8 cellular contexts compared by ENCODE assay signal in the genomic region with DNA sequence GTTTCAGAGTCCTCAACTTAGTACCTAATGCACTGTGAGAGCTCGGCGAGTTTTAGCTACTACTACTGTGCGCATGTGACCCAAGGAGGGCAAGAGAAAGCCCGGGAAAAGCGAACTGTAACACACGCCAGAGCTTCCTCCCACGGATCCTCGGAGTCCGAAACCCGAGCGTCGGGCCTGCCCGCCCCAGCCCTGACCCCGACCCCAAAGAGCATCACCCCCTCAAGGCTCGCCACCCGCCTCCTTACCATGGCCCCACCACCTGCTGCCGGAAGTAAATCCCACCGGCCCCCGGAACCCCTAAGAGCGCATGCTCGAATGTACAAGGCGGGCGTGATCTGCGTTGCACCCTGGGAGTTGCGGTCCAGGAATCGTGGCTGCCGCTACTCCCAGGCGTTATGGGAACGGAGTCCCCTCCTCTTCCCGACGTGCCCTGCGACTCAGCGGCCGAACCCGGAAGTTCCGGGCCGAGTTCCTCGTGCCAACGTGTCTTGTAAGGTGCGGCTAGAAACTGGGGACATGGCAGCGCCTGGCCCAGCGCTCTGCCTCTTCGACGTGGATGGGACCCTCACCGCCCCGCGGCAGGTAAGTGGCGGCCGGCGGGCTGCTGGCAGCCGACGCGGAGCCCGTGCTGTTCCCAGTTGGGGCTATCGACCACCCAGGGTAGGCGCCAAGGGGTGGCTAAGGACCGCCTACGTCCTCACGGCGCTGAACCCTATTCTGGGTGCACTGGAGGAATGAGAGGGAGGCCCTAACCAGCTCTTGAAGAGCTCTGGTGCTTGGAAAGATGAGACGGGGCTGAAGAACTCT. TPM values are rescaled to one million over a fixed set of nuclear protein-coding genes. Genes with fewer than 3 reads are reported as not detected.
A peak's percentile ranks its signal among the peaks of the same experiment; 100 is the strongest.
DNase-seq lines count a peak whose midpoint lies in the region; ATAC-seq and TF ChIP-seq lines count a peak whose summit lies in the region.

A gene (plus strand): TSS at position 476 of the 810 bp plus-strand sequence. CDS start 44 bp downstream, at position 520.
A gene with protein sequence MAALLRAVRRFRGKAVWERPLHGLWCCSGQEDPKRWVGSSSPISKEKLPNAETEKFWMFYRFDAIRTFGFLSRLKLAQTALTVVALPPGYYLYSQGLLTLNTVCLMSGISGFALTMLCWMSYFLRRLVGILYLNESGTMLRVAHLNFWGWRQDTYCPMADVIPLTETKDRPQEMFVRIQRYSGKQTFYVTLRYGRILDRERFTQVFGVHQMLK (minus strand): TSS at position 276 of the 810 bp plus-strand sequence. CDS start 25 bp downstream, at position 251.

- CTCF ChIA-PET in CD4-positive, alpha-beta memory T cell (lab: Charles Lee; ENCODE audit: partially characterized antibody), result interaction anchor here (1.2 to 2.3 kb wide), 2 partner anchors 82 to 165 kb away, joined by 4 to 11 read pairs; no protein-coding TSS in a partner anchor
- CTCF ChIA-PET in activated CD4-positive, alpha-beta memory T cell treated with anti-CD3 and anti-CD28 coated beads for 36 hours (lab: Charles Lee), result interaction anchor here (1.0 to 2.1 kb wide), 6 partner anchors 83 to 230 kb away, joined by 3 to 10 read pairs (median 4); no protein-coding TSS in a partner anchor

- peaks cover 0 to 2% (median 0%) of the 10 kb centered on the region in 8 donors for H3K9me3 Mint-ChIP-seq in CD4-positive, alpha-beta memory T cell
- H3K9me3 Mint-ChIP-seq in activated CD4-positive, alpha-beta memory T cell treated with anti-CD3 and anti-CD28 coated beads for 36 hours, result no peaks in the 10 kb centered on the region

- no peaks in the 10 kb centered on the region for H3K9me3 ChIP-seq in CD4-positive, alpha-beta memory T cell (ENCODE audit: control insufficient read depth in 1 of 2, low read length in 2 of 2)
- H3K9me3 ChIP-seq in duodenal mucosa (ENCODE audit: control insufficient read depth in 1 of 2, low read length in 2 of 2) (no peaks in the 10 kb centered on the region), right lobe of liver (no peaks in the 10 kb centered on the region)

- H3K36me3 Mint-ChIP-seq in CD4-positive, alpha-beta memory T cell, result peaks cover 8 to 32% of the 10 kb centered on the region in 2 donors
- peaks cover 14% of the 10 kb centered on the region for H3K36me3 Mint-ChIP-seq in activated CD4-positive, alpha-beta memory T cell treated with anti-CD3 and anti-CD28 coated beads for 36 hours

- no peak for TF ChIP-seq CTCF in right lobe of liver (IDR thresholded peaks at IDR 0.05)

- intact Hi-C loops in CD4-positive, alpha-beta memory T cell (cut with micrococcal nuclease), result loop anchor here (1.0 kb wide), 5 partner anchors 71 to 294 kb away; a partner anchor contains a TSS
- intact Hi-C loops in activated CD4-positive, alpha-beta memory T cell treated with anti-CD3 and anti-CD28 coated beads for 36 hours (cut with micrococcal nuclease), result loop anchor here (1.0 to 5.0 kb wide), 7 partner anchors 72 to 295 kb away; a partner anchor contains a TSS
- intact Hi-C loops in right lobe of liver (cut with DNase I), result no loop called here

- peak within 1 kb of the TSS; percentile 85 to 88 for H3K9ac ChIP-seq in duodenal mucosa (ENCODE audit: low read depth in 1 of 2, low read length in 2 of 2)

- peak; percentile 93 to 97 (median 94) for DNase-seq in CD4-positive, alpha-beta memory T cell
- DNase-seq in HK-2 (ENCODE audit: unreplicated experiment) (peak; percentile 89), NCI-H82 treated with DMSO at 0.1 percent for 48 hours (lab: John Stamatoyannopoulos, UW; ENCODE audit: unreplicated experiment) (peak; percentile 86), right lobe of liver (peak; percentile 97 to 98 (median 98))
- DNase-seq in activated CD4-positive, alpha-beta memory T cell treated with anti-CD3 and anti-CD28 coated beads for 36 hours, result peak; percentile 97
- DNase-seq in stimulated activated CD4-positive, alpha-beta T cell treated with anti-CD3 and anti-CD28 coated beads, Interleukin-4, amount 100 ng/mL, for 24 hours, result peak; percentile 96

- H3K4me3 ChIP-seq in CD4-positive, alpha-beta memory T cell (ENCODE audit: low read length in 2 of 2), result peak within 1 kb of the TSS; percentile 73 to 97
- H3K4me3 ChIP-seq in duodenal mucosa (ENCODE audit: low read depth in 1 of 2, low read length in 2 of 2) (peak within 1 kb of the TSS; percentile 88 to 95), right lobe of liver (peak within 1 kb of the TSS; percentile 87 to 100 (median 99))

- H3K27me3 ChIP-seq in CD4-positive, alpha-beta memory T cell (ENCODE audit: insufficient read depth, low read length), result no peaks in the 10 kb centered on the region
- H3K27me3 ChIP-seq in duodenal mucosa (ENCODE audit: control insufficient read depth in 1 of 2, insufficient read depth in 2 of 2, low read length in 2 of 2) (no peaks in the 10 kb centered on the region), right lobe of liver (no peaks in the 10 kb centered on the region)

- H3K4me1 ChIP-seq in CD4-positive, alpha-beta memory T cell (ENCODE audit: insufficient read depth, low read length), result peaks cover 44% of the 10 kb centered on the region
- H3K4me1 ChIP-seq in duodenal mucosa (ENCODE audit: control insufficient read depth in 1 of 2, insufficient read depth in 2 of 2, low read length in 2 of 2) (peaks cover 26 to 42% of the 10 kb centered on the region in 2 donors), right lobe of liver (peaks cover 0 to 63% (median 15%) of the 10 kb centered on the region in 4 donors)

- ATAC-seq in GM19455 (IDR thresholded peaks at IDR 0.05; ENCODE audit: unreplicated experiment) (peak; percentile 88), right lobe of liver (peak; percentile 88 to 96 (median 94))

- H3K4me1 Mint-ChIP-seq in CD4-positive, alpha-beta memory T cell, result peaks cover 24 to 55% (median 33%) of the 10 kb centered on the region in 4 donors
- peaks cover 50% of the 10 kb centered on the region for H3K4me1 Mint-ChIP-seq in activated CD4-positive, alpha-beta memory T cell treated with anti-CD3 and anti-CD28 coated beads for 36 hours (ENCODE audit: low read depth)

- POLR2A ChIA-PET in CD4-positive, alpha-beta memory T cell (lab: Charles Lee; ENCODE audit: partially characterized antibody), result interaction anchor here (0.7 to 3.3 kb wide), 9 partner anchors 9 to 305 kb away, joined by 3 to 32 read pairs (median 4); a partner anchor contains a TSS
- POLR2A ChIA-PET in activated CD4-positive, alpha-beta memory T cell treated with anti-CD3 and anti-CD28 coated beads for 36 hours (lab: Charles Lee), result interaction anchor here (0.9 to 1.9 kb wide), 4 partner anchors 9 to 294 kb away, joined by 3 to 9 read pairs (median 6); a partner anchor contains a TSS

- peaks cover 8% of the 10 kb centered on the region for H3K36me3 ChIP-seq in CD4-positive, alpha-beta memory T cell (ENCODE audit: insufficient read depth, low read length)
- peaks cover 3 to 16% of the 10 kb centered on the region in 2 donors for H3K36me3 ChIP-seq in duodenal mucosa (ENCODE audit: control insufficient read depth in 1 of 2, insufficient read depth in 2 of 2, low read length in 2 of 2)
- H3K36me3 ChIP-seq in right lobe of liver, result peaks cover 0 to 15% (median 6%) of the 10 kb centered on the region in 4 donors

- no peaks in the 10 kb centered on the region for H3K27me3 Mint-ChIP-seq in CD4-positive, alpha-beta memory T cell
- H3K27me3 Mint-ChIP-seq in activated CD4-positive, alpha-beta memory T cell treated with anti-CD3 and anti-CD28 coated beads for 36 hours, result no peaks in the 10 kb centered on the region

- peak within 1 kb of the TSS; percentile 88 to 97 (median 94) for H3K27ac Mint-ChIP-seq in CD4-positive, alpha-beta memory T cell
- peak within 1 kb of the TSS; percentile 88 for H3K27ac Mint-ChIP-seq in activated CD4-positive, alpha-beta memory T cell treated with anti-CD3 and anti-CD28 coated beads for 36 hours

- H3K27ac ChIP-seq in CD4-positive, alpha-beta memory T cell (ENCODE audit: low read depth, low read length), result peak within 1 kb of the TSS; percentile 81
- H3K27ac ChIP-seq in duodenal mucosa (ENCODE audit: low read depth, low read length) (peak within 1 kb of the TSS; percentile 57), right lobe of liver (peak within 1 kb of the TSS; percentile 79 to 82 (median 82))

- peak; percentile 57 for TF ChIP-seq POLR2A in right lobe of liver (IDR thresholded peaks at IDR 0.05)

- peak within 1 kb of the TSS; percentile 93 to 98 (median 95) for H3K4me3 Mint-ChIP-seq in CD4-positive, alpha-beta memory T cell
- peak within 1 kb of the TSS; percentile 92 for H3K4me3 Mint-ChIP-seq in activated CD4-positive, alpha-beta memory T cell treated with anti-CD3 and anti-CD28 coated beads for 36 hours

- 0% methylated on average over 20 of the region's 61 CpGs for WGBS in right lobe of liver (ENCODE audit: insufficient coverage, low coverage, low lambda C conversion rate, missing lambda C conversion rate)

RNA-seq across cellular contexts. Expression of the first gene that starts in this region (rescaled TPM):
- total RNA-seq in CD4-positive, alpha-beta memory T cell, result 10 to 100 TPM; 51.7 to 61.7 TPM
- 10 to 100 TPM; 21.2 to 35.1 TPM for polyA plus RNA-seq in CD4-positive, alpha-beta memory T cell
- total RNA-seq in activated CD4-positive, alpha-beta memory T cell treated with anti-CD3 and anti-CD28 coated beads for 36 hours, result 10 to 100 TPM; 34.0 to 36.0 TPM
- total RNA-seq in right lobe of liver, result 10 to 100 TPM; 18.6 to 47.8 (median 39.0) TPM

RNA-seq across cellular contexts. Expression of the second gene that starts in this region (rescaled TPM):
- 10 to 100 TPM; 15.6 to 17.9 TPM for total RNA-seq in CD4-positive, alpha-beta memory T cell
- 10 to 100 TPM in 1 of 2 donors, 1 to 10 TPM in 1; 9.4 to 20.0 TPM for polyA plus RNA-seq in CD4-positive, alpha-beta memory T cell
- total RNA-seq in activated CD4-positive, alpha-beta memory T cell treated with anti-CD3 and anti-CD28 coated beads for 36 hours, result 10 to 100 TPM; 16.0 TPM
- total RNA-seq in right lobe of liver, result 1 to 10 TPM; 5.0 to 9.4 (median 6.9) TPM

Comparison
In these comparisons a context has a peak if more than half of its experiments do, and no peak if none do; other contexts are left out.
1. Peak in every context shown above with its lines: DNase-seq, ATAC-seq, H3K4me3 ChIP-seq and H3K27ac ChIP-seq.
2. intact Hi-C loops: an anchor here in CD4-positive, alpha-beta memory T cell (1.0 kb wide) and activated CD4-positive, alpha-beta memory T cell treated with anti-CD3 and anti-CD28 coated beads for 36 hours (1.0 to 5.0 kb wide); none called in right lobe of liver.